8 cellular contexts compared by ENCODE assay signal in genomic region chr3:108090066-108090700, GRCh38. TPM values are rescaled to one million over a fixed set of nuclear protein-coding genes. Genes with fewer than 3 reads are reported as not detected.
DNase-seq lines count a peak whose midpoint lies in the region.

No MANE protein-coding gene starts in this region.

- H3K4me1 ChIP-seq in HAP-1 = no peaks in the 10 kb centered on the region
- H3K4me1 ChIP-seq in ectodermal cell (ENCODE audit: control insufficient read depth, insufficient read depth, low read length) = no peaks in the 10 kb centered on the region

- in situ Hi-C loops in HAP-1 (cut with MboI; ENCODE audit: low sequenced_read_pairs) = no loop called here

- H3K36me3 ChIP-seq in HAP-1 (replicated peaks) (no peaks in the 10 kb centered on the region), ectodermal cell (ENCODE audit: control insufficient read depth, insufficient read depth, low read length) (no peaks in the 10 kb centered on the region)

- H3K4me3 ChIP-seq in HAP-1 (peak overlapping the region; percentile 69), ectodermal cell (ENCODE audit: insufficient read depth, low read depth, low read length) (peak overlapping the region; percentile 86)

- H3K27me3 ChIP-seq in HAP-1 (ENCODE audit: low read depth) (no peaks in the 10 kb centered on the region), ectodermal cell (ENCODE audit: control insufficient read depth, insufficient read depth, low read length, poor library complexity, severe bottlenecking) (peaks cover 34% of the 10 kb centered on the region)

- H3K27ac ChIP-seq in ectodermal cell (ENCODE audit: insufficient read depth, low read depth, low read length, poor library complexity, severe bottlenecking) = no peak overlapping the region

- H3K9me3 ChIP-seq in HAP-1 = no peaks in the 10 kb centered on the region; the same call in 1 of the 2 replicates
- no peaks in the 10 kb centered on the region for H3K9me3 ChIP-seq in ectodermal cell (ENCODE audit: control insufficient read depth, low read length)

- 1% methylated on average over 29 of the region's 29 CpGs for WGBS in ectodermal cell, 2 experiments

- DNase-seq in EH (ENCODE audit: low read depth) = peak; percentile 57
- peak in 1 of 2 experiments; percentile 34 for DNase-seq in HAP-1 (ENCODE audit: low spot score in 2 of 2)
- peak; percentile 67 for DNase-seq in NCI-H146 treated with DMSO at 0.1 percent for 48 hours (lab: John Stamatoyannopoulos, UW; ENCODE audit: unreplicated experiment)
- peak; percentile 58 to 66 for DNase-seq in activated CD4-positive, alpha-beta T cell treated with anti-CD3 and anti-CD28 coated beads, Interleukin-2, amount 50 U/mL, for 48 hours
- DNase-seq in medulla oblongata (ENCODE audit: extremely low spot score) = peak; percentile 62
- DNase-seq in stimulated activated CD4-positive, alpha-beta T cell treated with anti-CD3 and anti-CD28 coated beads, TNF-alpha, amount 100 ng/mL, for 4 hours (ENCODE audit: low read depth in 3 of 3) = peak; percentile 46 to 61 (median 52)
- no peak for DNase-seq in GDM1 (lab: John Stamatoyannopoulos, UW)

RNA-seq across cellular contexts. Expression of gene CD47, which starts 0.6 kb away (rescaled TPM):
- 49.8 TPM for polyA plus RNA-seq in ectodermal cell (2013, experiment 1 of 4)
- 62.4 TPM for polyA plus RNA-seq in ectodermal cell (2013, experiment 2 of 4)
- polyA plus RNA-seq in ectodermal cell (2013, experiment 3 of 4) = 64.6 TPM
- 75.0 TPM for polyA plus RNA-seq in ectodermal cell (2013, experiment 4 of 4)
